Comparison of ENCODE assay signal across 15 cellular contexts in the genomic region with DNA sequence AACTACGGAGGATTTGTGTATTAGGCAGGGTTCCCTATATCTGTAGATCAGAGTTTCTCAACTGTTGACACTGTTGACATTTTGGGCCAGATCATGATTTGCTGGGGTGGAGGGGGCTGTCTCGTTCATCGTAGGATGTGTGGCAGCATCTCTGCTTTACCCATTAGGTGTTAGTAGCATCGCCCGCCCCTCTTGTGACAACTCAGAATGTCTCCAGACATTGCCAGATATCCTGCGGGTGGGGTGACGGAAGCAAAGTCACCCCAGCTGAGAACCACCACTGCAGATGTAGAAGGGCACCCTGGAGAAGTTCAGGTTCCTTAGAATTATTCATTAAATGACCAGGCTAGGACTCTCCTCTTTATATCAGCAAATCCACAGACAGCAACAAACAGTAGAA.
DNase-seq lines count a peak whose midpoint lies in the region; ATAC-seq and TF ChIP-seq lines count a peak whose summit lies in the region.
"Had no signal": no experiment of that assay in that cellular context is flagged by ENCODE, and none has a peak within 500 bp of the region (broad histone marks: within the 10 kb centered on the region; RNA-seq: fewer than 3 reads in every experiment).

No MANE protein-coding gene starts in this region.

- intact Hi-C loops in left lung (cut with DNase I) (no loop called here), prostate gland (cut with DNase I) (loop anchor here (5.0 kb wide), 1 partner anchor 93 kb away; no protein-coding TSS in a partner anchor), uterus (cut with DNase I; ENCODE audit: low total_unique reads) (no loop called here)

- no peak for TF ChIP-seq POLR2A in prostate gland (IDR thresholded peaks at IDR 0.05)
- no peak for TF ChIP-seq POLR2A in uterus (IDR thresholded peaks at IDR 0.05)

- peaks cover 6% of the 10 kb centered on the region; the same call in 1 of the 2 replicates for H3K9me3 ChIP-seq in AG04450 (ENCODE audit: control insufficient read depth, insufficient read depth, low read length)
- no peaks in the 10 kb centered on the region for H3K9me3 ChIP-seq in left lung
- H3K9me3 ChIP-seq in prostate gland: no peaks in the 10 kb centered on the region
- no peaks in the 10 kb centered on the region for H3K9me3 ChIP-seq in uterus

- no peaks in the 10 kb centered on the region for H3K9me3 Mint-ChIP-seq in activated CD8-positive, alpha-beta memory T cell treated with anti-CD3 and anti-CD28 coated beads, Interleukin-2, amount 10 ng/mL, durations not matched to agents 7 days and 5 days (ENCODE audit: low read depth)
- H3K9me3 Mint-ChIP-seq: activated CD8-positive, alpha-beta T cell treated with anti-CD3 and anti-CD28 coated beads for 36 hours had no signal

- H3K36me3 ChIP-seq in left lung: peaks cover 0 to 94% of the 10 kb centered on the region in 2 donors
- no peaks in the 10 kb centered on the region for H3K36me3 ChIP-seq in prostate gland
- H3K36me3 ChIP-seq in uterus: no peaks in the 10 kb centered on the region

- H3K27ac ChIP-seq in AG04450 (ENCODE audit: low read depth, low read length) (peak overlapping the region; percentile 39), RWPE1 (peak overlapping the region; percentile 90), left lung (peak overlapping the region; percentile 39 to 41), prostate gland (peak overlapping the region; percentile 75 to 78), uterus (peak overlapping the region in 1 of 2 donors; percentile 3)

- 54% methylated on average over 7 of the region's 7 CpGs for WGBS in prostate gland

- H3K27me3 ChIP-seq in AG04450 (ENCODE audit: control insufficient read depth, insufficient read depth, low read length): no peaks in the 10 kb centered on the region
- no peaks in the 10 kb centered on the region for H3K27me3 ChIP-seq in left lung
- H3K27me3 ChIP-seq in prostate gland (replicated peaks; ENCODE audit: insufficient read depth): no peaks in the 10 kb centered on the region
- no peaks in the 10 kb centered on the region for H3K27me3 ChIP-seq in uterus

- CTCF ChIA-PET in AG04450 (lab: Charles Lee) (interaction anchor here (2.5 kb wide), 1 partner anchor 49 kb away, joined by 9 read pairs; no protein-coding TSS in a partner anchor), RWPE1 (lab: Yijun Ruan, JAX) (interaction anchor here (0.7 kb wide), 1 partner anchor 973 kb away, joined by 3 read pairs; no protein-coding TSS in a partner anchor)
- CTCF ChIA-PET in activated CD8-positive, alpha-beta memory T cell treated with anti-CD3 and anti-CD28 coated beads, Interleukin-2, amount 10 ng/mL, durations not matched to agents 7 days and 5 days (lab: Charles Lee): interaction anchor here (1.8 kb wide), 1 partner anchor 49 kb away, joined by 4 read pairs; no protein-coding TSS in a partner anchor

- no peak for ATAC-seq in left lung
- no peak for ATAC-seq in activated CD8-positive, alpha-beta memory T cell treated with anti-CD3 and anti-CD28 coated beads, Interleukin-2, amount 10 ng/mL, durations not matched to agents 7 days and 5 days
- ATAC-seq: activated CD8-positive, alpha-beta T cell treated with anti-CD3 and anti-CD28 coated beads for 36 hours had no signal

- DNase-seq in AG04450 (ENCODE audit: low read depth, low spot score) (no peak), RWPE1 (ENCODE audit: low spot score) (no peak), left lung (no peak), prostate gland (ENCODE audit: low spot score) (no peak), NCI-H1105 treated with DMSO at 0.1 percent for 48 hours (lab: John Stamatoyannopoulos, UW) (no peak), NAMALWA (ENCODE audit: low spot score) (no peak), uterus (no peak)
- DNase-seq in activated CD8-positive, alpha-beta memory T cell treated with anti-CD3 and anti-CD28 coated beads, Interleukin-2, amount 10 ng/mL, durations not matched to agents 7 days and 5 days: no peak
- DNase-seq: activated CD8-positive, alpha-beta T cell treated with anti-CD3 and anti-CD28 coated beads for 36 hours; activated naive CD4-positive, alpha-beta T cell treated with Interleukin-2 at 50 U/mL for 16 hours; AML-193; HCEC 1CT; NCI-H1048; NCI-H446 treated with DMSO at 0.1 percent for 48 hours; T-helper 9 cell had no signal

- H3K4me1 Mint-ChIP-seq in activated CD8-positive, alpha-beta memory T cell treated with anti-CD3 and anti-CD28 coated beads, Interleukin-2, amount 10 ng/mL, durations not matched to agents 7 days and 5 days: no peaks in the 10 kb centered on the region

- peaks cover 12 to 31% of the 10 kb centered on the region in 2 donors for H3K4me1 ChIP-seq in left lung
- H3K4me1 ChIP-seq in prostate gland (replicated peaks): no peaks in the 10 kb centered on the region
- peaks cover 0 to 4% of the 10 kb centered on the region in 2 donors for H3K4me1 ChIP-seq in uterus

- no peak overlapping the region for H3K4me3 Mint-ChIP-seq in activated CD8-positive, alpha-beta memory T cell treated with anti-CD3 and anti-CD28 coated beads, Interleukin-2, amount 10 ng/mL, durations not matched to agents 7 days and 5 days
- H3K4me3 Mint-ChIP-seq: activated CD8-positive, alpha-beta T cell treated with anti-CD3 and anti-CD28 coated beads for 36 hours had no signal

- POLR2A ChIA-PET in AG04450 (lab: Yijun Ruan, JAX): interaction anchor here (0.6 kb wide), 1 partner anchor 94 kb away, joined by 4 read pairs; no protein-coding TSS in a partner anchor
- POLR2A ChIA-PET in RWPE1 (lab: Yijun Ruan, JAX; ENCODE audit: low non-redundant PET): no interaction called here

- peaks cover 24% of the 10 kb centered on the region for H3K36me3 Mint-ChIP-seq in activated CD8-positive, alpha-beta memory T cell treated with anti-CD3 and anti-CD28 coated beads, Interleukin-2, amount 10 ng/mL, durations not matched to agents 7 days and 5 days

- TF ChIP-seq CTCF in AG04450 (IDR thresholded peaks at IDR 0.05; ENCODE audit: low read depth, low read length): no peak
- TF ChIP-seq CTCF in RWPE1 (conservative IDR thresholded peaks at IDR 0.05; ENCODE audit: low read depth): no peak
- no peak for TF ChIP-seq CTCF in left lung (IDR thresholded peaks at IDR 0.05)
- TF ChIP-seq CTCF in prostate gland (IDR thresholded peaks at IDR 0.05): no peak
- no peak for TF ChIP-seq CTCF in uterus (IDR thresholded peaks at IDR 0.05)

- H3K4me3 ChIP-seq in AG04450 (ENCODE audit: low read depth, low read length): no peak overlapping the region
- no peak overlapping the region for H3K4me3 ChIP-seq in left lung
- H3K4me3 ChIP-seq in prostate gland: no peak overlapping the region
- H3K4me3 ChIP-seq in uterus: no peak overlapping the region

- no peak overlapping the region for H3K27ac Mint-ChIP-seq in activated CD8-positive, alpha-beta memory T cell treated with anti-CD3 and anti-CD28 coated beads, Interleukin-2, amount 10 ng/mL, durations not matched to agents 7 days and 5 days

- H3K27me3 Mint-ChIP-seq in activated CD8-positive, alpha-beta memory T cell treated with anti-CD3 and anti-CD28 coated beads, Interleukin-2, amount 10 ng/mL, durations not matched to agents 7 days and 5 days: no peaks in the 10 kb centered on the region
- H3K27me3 Mint-ChIP-seq: activated CD8-positive, alpha-beta T cell treated with anti-CD3 and anti-CD28 coated beads for 36 hours had no signal
